In genomic region chr6:161151660-161152526, GRCh38 we compare ENCODE assay signal across 15 cellular contexts.
DNase-seq lines count a peak whose midpoint lies in the region; ATAC-seq and TF ChIP-seq lines count a peak whose summit lies in the region.
"Had no signal": no experiment of that assay in that cellular context is flagged by ENCODE, and none has a peak within 500 bp of the region (broad histone marks: within the 10 kb centered on the region; RNA-seq: fewer than 3 reads in every experiment).

No MANE protein-coding gene starts in this region.

- no peak for DNase-seq in Right ventricle myocardium inferior (ENCODE audit: missing footprints)
- no peak for DNase-seq in right atrium auricular region (ENCODE audit: low spot score)
- no peak for DNase-seq in activated T-helper 1 cell treated with anti-CD3 and anti-CD28 coated beads, Interleukin-12 subunit alpha, Interleukin-12 subunit beta, Interleukin-2, Interleukin-4 antibody, amounts not matched to agents 30 ng/mL and 10 ng/mL and 1 ng/mL, durations not matched to agents 14 hours and 24 hours and 36 hours (ENCODE audit: low spot score)
- no peak for DNase-seq in right cardiac atrium
- DNase-seq in substantia nigra (lab: John Stamatoyannopoulos, UW) = no peak
- no peak for DNase-seq in stimulated activated CD4-positive, alpha-beta T cell treated with anti-CD3 and anti-CD28 coated beads, Interleukin-4, amount 100 ng/mL, for 24 hours
- DNase-seq: GDM1, NCI-H187, NCI-H446 treated with DMSO at 0.1 percent for 48 hours, nephron progenitor cell, Peyer's patch had no signal

- H3K4me1 ChIP-seq in right atrium auricular region = peaks cover 0 to 8% of the 10 kb centered on the region in 2 donors
- no peaks in the 10 kb centered on the region for H3K4me1 ChIP-seq in right cardiac atrium (ENCODE audit: control insufficient read depth, insufficient read depth, low read length)
- H3K4me1 ChIP-seq: Peyer's patch had no signal

- H3K9me3 Mint-ChIP-seq in activated T-helper 1 cell treated with anti-CD3 and anti-CD28 coated beads, Interleukin-12 subunit alpha, Interleukin-12 subunit beta, Interleukin-2, Interleukin-4 antibody, amounts not matched to agents 30 ng/mL and 10 ng/mL and 1 ng/mL, durations not matched to agents 14 hours and 24 hours and 36 hours = peaks cover 2% of the 10 kb centered on the region
- H3K9me3 Mint-ChIP-seq: CD4-positive, alpha-beta T cell had no signal

- H3K9me3 ChIP-seq in right atrium auricular region (no peaks in the 10 kb centered on the region), right cardiac atrium (ENCODE audit: control insufficient read depth, low read length) (no peaks in the 10 kb centered on the region)
- H3K9me3 ChIP-seq: Peyer's patch had no signal

- peak overlapping the region; percentile 18 for H3K27ac Mint-ChIP-seq in activated T-helper 1 cell treated with anti-CD3 and anti-CD28 coated beads, Interleukin-12 subunit alpha, Interleukin-12 subunit beta, Interleukin-2, Interleukin-4 antibody, amounts not matched to agents 30 ng/mL and 10 ng/mL and 1 ng/mL, durations not matched to agents 14 hours and 24 hours and 36 hours
- H3K27ac Mint-ChIP-seq: CD4-positive, alpha-beta T cell; nephron progenitor cell had no signal

- H3K4me3 ChIP-seq in right atrium auricular region = no peak overlapping the region
- no peak overlapping the region for H3K4me3 ChIP-seq in right cardiac atrium (ENCODE audit: low read length)
- H3K4me3 ChIP-seq: Peyer's patch had no signal

- intact Hi-C loops in Right ventricle myocardium inferior (cut with DNase I) (loop anchor here (5.0 kb wide), 1 partner anchor 220 kb away; no protein-coding TSS in a partner anchor), right cardiac atrium (cut with DNase I) (loop anchor here in 2 of 4 donors (5.0 kb wide), 1 partner anchor 220 kb away; no protein-coding TSS in a partner anchor)
- intact Hi-C loops in activated T-helper 1 cell treated with anti-CD3 and anti-CD28 coated beads, Interleukin-12 subunit alpha, Interleukin-12 subunit beta, Interleukin-2, Interleukin-4 antibody, amounts not matched to agents 30 ng/mL and 10 ng/mL and 1 ng/mL, durations not matched to agents 14 hours and 24 hours and 36 hours (cut with micrococcal nuclease) = no loop called here

- H3K4me3 Mint-ChIP-seq in activated T-helper 1 cell treated with anti-CD3 and anti-CD28 coated beads, Interleukin-12 subunit alpha, Interleukin-12 subunit beta, Interleukin-2, Interleukin-4 antibody, amounts not matched to agents 30 ng/mL and 10 ng/mL and 1 ng/mL, durations not matched to agents 14 hours and 24 hours and 36 hours = no peak overlapping the region
- H3K4me3 Mint-ChIP-seq: CD4-positive, alpha-beta T cell; nephron progenitor cell had no signal

- no peaks in the 10 kb centered on the region for H3K36me3 ChIP-seq in right atrium auricular region

- peaks cover 5% of the 10 kb centered on the region for H3K36me3 Mint-ChIP-seq in activated T-helper 1 cell treated with anti-CD3 and anti-CD28 coated beads, Interleukin-12 subunit alpha, Interleukin-12 subunit beta, Interleukin-2, Interleukin-4 antibody, amounts not matched to agents 30 ng/mL and 10 ng/mL and 1 ng/mL, durations not matched to agents 14 hours and 24 hours and 36 hours (ENCODE audit: low read depth)

- no peak overlapping the region for H3K27ac ChIP-seq in right atrium auricular region
- no peak overlapping the region for H3K27ac ChIP-seq in right cardiac atrium (ENCODE audit: low read length)
- peak overlapping the region; percentile 24 for H3K27ac ChIP-seq in substantia nigra (ENCODE audit: low read depth, low read length, poor library complexity, severe bottlenecking)
- H3K27ac ChIP-seq: KMS-11, Peyer's patch had no signal

- no peaks in the 10 kb centered on the region for H3K27me3 Mint-ChIP-seq in activated T-helper 1 cell treated with anti-CD3 and anti-CD28 coated beads, Interleukin-12 subunit alpha, Interleukin-12 subunit beta, Interleukin-2, Interleukin-4 antibody, amounts not matched to agents 30 ng/mL and 10 ng/mL and 1 ng/mL, durations not matched to agents 14 hours and 24 hours and 36 hours (ENCODE audit: insufficient read depth)
- H3K27me3 Mint-ChIP-seq: CD4-positive, alpha-beta T cell had no signal

- ATAC-seq in Right ventricle myocardium inferior = peak; percentile 53
- peak; percentile 25 to 40 for ATAC-seq in right cardiac atrium
- ATAC-seq in GM21717 (IDR thresholded peaks at IDR 0.05; ENCODE audit: unreplicated experiment) = no peak
- no peak for ATAC-seq in HG03571 (IDR thresholded peaks at IDR 0.05; ENCODE audit: unreplicated experiment)

- H3K27me3 ChIP-seq in right atrium auricular region (no peaks in the 10 kb centered on the region), right cardiac atrium (ENCODE audit: control insufficient read depth, insufficient read depth) (no peaks in the 10 kb centered on the region)
- H3K27me3 ChIP-seq: Peyer's patch had no signal

- 82% methylated on average over 19 of the region's 19 CpGs for WGBS in right cardiac atrium

- TF ChIP-seq CTCF in right atrium auricular region (IDR thresholded peaks at IDR 0.05) = no peak

- H3K4me1 Mint-ChIP-seq in activated T-helper 1 cell treated with anti-CD3 and anti-CD28 coated beads, Interleukin-12 subunit alpha, Interleukin-12 subunit beta, Interleukin-2, Interleukin-4 antibody, amounts not matched to agents 30 ng/mL and 10 ng/mL and 1 ng/mL, durations not matched to agents 14 hours and 24 hours and 36 hours (ENCODE audit: low read depth) = no peaks in the 10 kb centered on the region
- H3K4me1 Mint-ChIP-seq: nephron progenitor cell had no signal

Comparison
In these comparisons a context has a peak if more than half of its experiments do, and no peak if none do; other contexts are left out.
1. ATAC-seq: peak in Right ventricle myocardium inferior (single experiment) and right cardiac atrium (2 of 2); none in GM21717 (single experiment) and HG03571 (single experiment).